8 cellular contexts compared by ENCODE assay signal in the genomic region with DNA sequence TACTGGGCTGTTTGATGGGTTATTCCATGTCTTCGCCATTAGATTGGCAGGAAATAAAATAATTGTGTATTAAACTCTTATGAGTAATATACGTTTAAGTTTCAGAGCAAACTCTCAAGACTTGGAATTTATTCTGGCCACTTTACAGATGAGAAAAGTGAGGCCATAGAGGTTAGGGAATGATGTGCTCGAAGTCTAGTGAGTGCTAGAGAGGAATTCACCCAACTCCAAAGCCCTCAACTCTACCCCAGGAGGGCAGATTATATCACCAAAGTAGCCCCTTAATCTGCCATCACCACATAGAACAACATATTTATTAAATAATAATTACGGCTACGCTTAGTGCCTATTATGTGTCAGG. TPM values are rescaled to one million over a fixed set of nuclear protein-coding genes. Genes with fewer than 3 reads are reported as not detected.
DNase-seq lines count a peak whose midpoint lies in the region; ATAC-seq and TF ChIP-seq lines count a peak whose summit lies in the region.

No MANE protein-coding gene starts in this region.

- H3K9me3 ChIP-seq in OCI-LY1 (ENCODE audit: low read length) = no peaks in the 10 kb centered on the region

- peak overlapping the region; percentile 51; the same call in 1 of the 2 replicates for H2AFZ ChIP-seq in OCI-LY1 (ENCODE audit: low read length)

- H3K9me2 ChIP-seq in OCI-LY1 (ENCODE audit: low read depth, low read length) = no peaks in the 10 kb centered on the region

- H3K27me3 ChIP-seq in OCI-LY1 (ENCODE audit: insufficient read depth, low read length) = no peaks in the 10 kb centered on the region

- H4K20me1 ChIP-seq in OCI-LY1 (ENCODE audit: insufficient read depth, low read length) = no peaks in the 10 kb centered on the region

- H3F3A ChIP-seq in OCI-LY1 (ENCODE audit: insufficient read depth, low read length) = no peaks in the 10 kb centered on the region

- H3K4me3 ChIP-seq in OCI-LY1 (ENCODE audit: low read depth, low read length, poor library complexity, severe bottlenecking) = peak overlapping the region; percentile 99

- H3K27me3 Mint-ChIP-seq in CD14-positive monocyte (ENCODE audit: low read depth in 3 of 3) = peaks cover 11 to 24% (median 15%) of the 10 kb centered on the region in 3 donors
- H3K27me3 Mint-ChIP-seq in effector memory CD8-positive, alpha-beta T cell = peaks cover 0 to 10% of the 10 kb centered on the region in 2 donors
- peaks cover 46% of the 10 kb centered on the region for H3K27me3 Mint-ChIP-seq in neural crest cell (ENCODE audit: low read depth)

- DNase-seq in CD14-positive monocyte (ENCODE audit: low spot score) (no peak), neural crest cell (ENCODE audit: low read depth, low spot score) (no peak), GM19238 (ENCODE audit: insufficient read length, low spot score) (no peak), NCI-H1930 (lab: John Stamatoyannopoulos, UW) (no peak), omental fat pad (ENCODE audit: low spot score) (no peak)
- DNase-seq in effector memory CD8-positive, alpha-beta T cell = no peak

- ATAC-seq in effector memory CD8-positive, alpha-beta T cell (replicated peaks) = no peak
- no peak for ATAC-seq in omental fat pad (ENCODE audit: low FRiP score)
- ATAC-seq in GM18517 (IDR thresholded peaks at IDR 0.05; ENCODE audit: unreplicated experiment) = no peak

- H3K36me3 Mint-ChIP-seq in CD14-positive monocyte = peaks cover 4 to 13% of the 10 kb centered on the region in 2 donors
- peaks cover 19% of the 10 kb centered on the region for H3K36me3 Mint-ChIP-seq in effector memory CD8-positive, alpha-beta T cell (ENCODE audit: insufficient read depth)
- H3K36me3 Mint-ChIP-seq in neural crest cell (ENCODE audit: low read depth) = no peaks in the 10 kb centered on the region

- peak overlapping the region; percentile 100 for H3K4me2 ChIP-seq in OCI-LY1 (ENCODE audit: low read length)

- no peaks in the 10 kb centered on the region for H3K36me3 ChIP-seq in OCI-LY1 (ENCODE audit: insufficient read depth, low read length)

- H3K4me1 Mint-ChIP-seq in CD14-positive monocyte (peaks cover 11% of the 10 kb centered on the region), neural crest cell (peaks cover 10% of the 10 kb centered on the region)
- peaks cover 16 to 28% of the 10 kb centered on the region in 2 donors for H3K4me1 Mint-ChIP-seq in effector memory CD8-positive, alpha-beta T cell (ENCODE audit: low read depth in 2 of 2)

- H3K9me3 Mint-ChIP-seq in CD14-positive monocyte (peaks cover 0 to 1% (median 0%) of the 10 kb centered on the region in 7 donors), neural crest cell (no peaks in the 10 kb centered on the region)
- no peaks in the 10 kb centered on the region for H3K9me3 Mint-ChIP-seq in effector memory CD8-positive, alpha-beta T cell

- H3K27ac ChIP-seq in OCI-LY1 (ENCODE audit: low read depth, low read length, poor library complexity, severe bottlenecking) = no peak overlapping the region

- TF ChIP-seq CTCF in CD14-positive monocyte (IDR thresholded peaks at IDR 0.05) (no peak), OCI-LY1 (IDR thresholded peaks at IDR 0.05; ENCODE audit: low read length) (no peak), neural crest cell (conservative IDR thresholded peaks at IDR 0.05) (no peak), omental fat pad (IDR thresholded peaks at IDR 0.05) (no peak)

- H3K79me2 ChIP-seq in OCI-LY1 (ENCODE audit: insufficient read depth, low read length) = peaks cover 14% of the 10 kb centered on the region

- peaks cover 29% of the 10 kb centered on the region for H3K4me1 ChIP-seq in OCI-LY1 (ENCODE audit: insufficient read depth, low read length, severe bottlenecking)

- peak overlapping the region; percentile 92; the same call in 1 of the 2 replicates for H3K9ac ChIP-seq in OCI-LY1 (ENCODE audit: low read length)

- intact Hi-C loops in CD14-positive monocyte (cut with micrococcal nuclease) = no loop called here

- H3K4me3 Mint-ChIP-seq in CD14-positive monocyte = peak overlapping the region; percentile 92 to 93
- peak overlapping the region; percentile 83 to 86 for H3K4me3 Mint-ChIP-seq in effector memory CD8-positive, alpha-beta T cell
- peak overlapping the region; percentile 88 for H3K4me3 Mint-ChIP-seq in neural crest cell

- H3K27ac Mint-ChIP-seq in CD14-positive monocyte = peak overlapping the region; percentile 90 to 97 (median 94)
- H3K27ac Mint-ChIP-seq in effector memory CD8-positive, alpha-beta T cell = peak overlapping the region; percentile 95 to 97
- H3K27ac Mint-ChIP-seq in neural crest cell (ENCODE audit: unreplicated experiment) = no peak overlapping the region

RNA-seq across cellular contexts. Expression of a gene that starts 0.4 kb away (rescaled TPM):
- 10 to 100 TPM; 25.8 to 28.1 TPM for polyA plus RNA-seq in CD14-positive monocyte
- 26.5 and 27.6 TPM in 2 replicates for total RNA-seq in neural crest cell
- total RNA-seq in omental fat pad = 10 to 100 TPM; 22.1 to 36.4 (median 27.1) TPM

RNA-seq across cellular contexts. Expression of a gene that starts 22.4 kb away (rescaled TPM):
- polyA plus RNA-seq in CD14-positive monocyte = not detected
- total RNA-seq in neural crest cell = 31.4 and 34.7 TPM in 2 replicates
- 1 to 10 TPM; 4.4 to 6.5 (median 5.4) TPM for total RNA-seq in omental fat pad

RNA-seq across cellular contexts. Expression of a gene that starts 44.0 kb away (rescaled TPM):
- polyA plus RNA-seq in CD14-positive monocyte = not detected
- total RNA-seq in neural crest cell (0.59 and 0.75 TPM in 2 replicates), omental fat pad (1 to 10 TPM in 1 of 4 donors, under 1 TPM in 3; 0.31 to 2.2 (median 0.70) TPM)
